14 cellular contexts compared by ENCODE assay signal in genomic region chr19:46878613-46879375, GRCh38. TPM values are rescaled to one million over a fixed set of nuclear protein-coding genes. Genes with fewer than 3 reads are reported as not detected.
DNase-seq lines count a peak whose midpoint lies in the region; ATAC-seq and TF ChIP-seq lines count a peak whose summit lies in the region.
"Had no signal": no experiment of that assay in that cellular context is flagged by ENCODE, and none has a peak within 500 bp of the region (broad histone marks: within the 10 kb centered on the region; RNA-seq: fewer than 3 reads in every experiment).

No MANE protein-coding gene starts in this region.

- H3K36me3 Mint-ChIP-seq in mesothelial cell of epicardium = peaks cover 9% of the 10 kb centered on the region

- no peak overlapping the region for H3K4me3 Mint-ChIP-seq in mesothelial cell of epicardium
- H3K4me3 Mint-ChIP-seq: activated CD4-positive, alpha-beta T cell treated with anti-CD3 and anti-CD28 coated beads, Interleukin-2, amount 10 ng/mL, durations not matched to agents 7 days and 5 days had no signal

- H2AFZ ChIP-seq in mammary epithelial cell (ENCODE audit: low read depth, low read length) = no peak overlapping the region

- CTCF ChIA-PET in mammary epithelial cell (lab: Charles Lee; ENCODE audit: low non-redundant PET) = no interaction called here

- no peaks in the 10 kb centered on the region for H3K9me3 Mint-ChIP-seq in mesothelial cell of epicardium
- H3K9me3 Mint-ChIP-seq: activated CD4-positive, alpha-beta T cell treated with anti-CD3 and anti-CD28 coated beads, Interleukin-2, amount 10 ng/mL, durations not matched to agents 7 days and 5 days had no signal

- in situ Hi-C loops in mammary epithelial cell (cut with MboI; ENCODE audit: low sequenced_read_pairs in 2 of 2) = no loop called here

- no peak overlapping the region for H3K27ac ChIP-seq in mammary epithelial cell (ENCODE audit: insufficient read depth, low read depth, low read length)
- H3K27ac ChIP-seq: heart right ventricle had no signal

- no peaks in the 10 kb centered on the region for H3K36me3 ChIP-seq in mammary epithelial cell (ENCODE audit: insufficient read depth, low read length)

- no peak overlapping the region for H3K4me3 ChIP-seq in mammary epithelial cell (replicated peaks in 1 of 3; ENCODE audit: insufficient read depth in 1 of 3, low read depth in 2 of 3, low read length in 3 of 3)
- H3K4me3 ChIP-seq: heart right ventricle had no signal

- peaks cover 27% of the 10 kb centered on the region for H3K4me1 Mint-ChIP-seq in mesothelial cell of epicardium
- H3K4me1 Mint-ChIP-seq: activated CD4-positive, alpha-beta T cell treated with anti-CD3 and anti-CD28 coated beads, Interleukin-2, amount 10 ng/mL, durations not matched to agents 7 days and 5 days had no signal

- H3K27me3 Mint-ChIP-seq in mesothelial cell of epicardium (ENCODE audit: low read depth) = no peaks in the 10 kb centered on the region
- H3K27me3 Mint-ChIP-seq: activated CD4-positive, alpha-beta T cell treated with anti-CD3 and anti-CD28 coated beads, Interleukin-2, amount 10 ng/mL, durations not matched to agents 7 days and 5 days had no signal

- dilution Hi-C loops in mammary epithelial cell (cut with HindIII; ENCODE audit: low sequenced_read_pairs) = no loop called here

- H3K79me2 ChIP-seq in mammary epithelial cell (ENCODE audit: insufficient read depth, low read length) = peaks cover 77% of the 10 kb centered on the region

- intact Hi-C loops in mammary epithelial cell (cut with micrococcal nuclease) = loop anchor here (5.0 kb wide), 1 partner anchor 49 kb away; no protein-coding TSS in a partner anchor
- intact Hi-C loops in sciatic nerve (cut with DNase I) = no loop called here

- TF ChIP-seq CTCF in mammary epithelial cell (conservative IDR thresholded peaks at IDR 0.05 in 1 of 2, IDR thresholded peaks at IDR 0.05 in 1 of 2; ENCODE audit: extremely low read depth in 1 of 2, insufficient read depth in 1 of 2, low read depth in 1 of 2, low read length in 2 of 2) (no peak), mesothelial cell of epicardium (IDR thresholded peaks at IDR 0.05; ENCODE audit: unreplicated experiment) (no peak)

- H3K27ac Mint-ChIP-seq in mesothelial cell of epicardium = peak overlapping the region; percentile 47
- H3K27ac Mint-ChIP-seq: activated CD4-positive, alpha-beta T cell treated with anti-CD3 and anti-CD28 coated beads, Interleukin-2, amount 10 ng/mL, durations not matched to agents 7 days and 5 days had no signal

- H3K9ac ChIP-seq in mammary epithelial cell (ENCODE audit: insufficient read depth, low read length) = no peak overlapping the region

- DNase-seq in GM03348 (ENCODE audit: low spot score) (peak; percentile 13), M059J (ENCODE audit: low read depth) (peak; percentile 97), mammary epithelial cell (peak; percentile 64), mesothelial cell of epicardium (ENCODE audit: low spot score in 2 of 2, unreplicated experiment in 2 of 2) (no peak), NCI-H2029 (lab: John Stamatoyannopoulos, UW) (no peak), sciatic nerve (ENCODE audit: low spot score) (no peak), SW480 (ENCODE audit: low spot score) (no peak)
- DNase-seq: activated CD4-positive, alpha-beta T cell treated with anti-CD3 and anti-CD28 coated beads, Interleukin-2, amount 10 ng/mL, durations not matched to agents 7 days and 5 days; cerebellar nuclear complex; DMS79 treated with DMSO at 0.1 percent for 48 hours; heart right ventricle; NCI-H2081; SHP77 had no signal

- no peaks in the 10 kb centered on the region for H3K9me3 ChIP-seq in mammary epithelial cell (replicated peaks; ENCODE audit: insufficient read depth, low read length)
- H3K9me3 ChIP-seq: heart right ventricle had no signal

- no TSS peak for BruUV-seq in mammary epithelial cell (replicated peaks; lab: Mats Ljungman, UMichigan)

- 81% methylated on average over 8 of the region's 9 CpGs for WGBS in mammary epithelial cell (ENCODE audit: low coverage, missing lambda C conversion rate)

- H3K4me1 ChIP-seq in mammary epithelial cell (ENCODE audit: insufficient read depth, low read length) = peaks cover 36% of the 10 kb centered on the region

- H4K20me1 ChIP-seq in mammary epithelial cell (ENCODE audit: insufficient read depth, low read length) = no peaks in the 10 kb centered on the region

- H3K27me3 ChIP-seq in mammary epithelial cell (ENCODE audit: insufficient read depth, low read length) = no peaks in the 10 kb centered on the region
- H3K27me3 ChIP-seq: heart right ventricle had no signal

- H3K4me2 ChIP-seq in mammary epithelial cell (ENCODE audit: insufficient read depth, low read depth, low read length) = no peak overlapping the region

- ATAC-seq in HG02852 (IDR thresholded peaks at IDR 0.05; ENCODE audit: unreplicated experiment) = no peak
- ATAC-seq in sciatic nerve = no peak

RNA-seq across cellular contexts. Expression of gene ARHGAP35, which starts 18.0 kb away (rescaled TPM):
- 18.7 and 43.2 TPM in 2 replicates for total RNA-seq in M059J (2014; rRNA removed; shearing (Covaris generic))
- total RNA-seq in mammary epithelial cell = 10 to 100 TPM; 45.7 to 45.8 TPM
- polyA plus RNA-seq in mammary epithelial cell = 18.1 TPM
- polyA minus RNA-seq in mammary epithelial cell = 75.1 TPM
- 74.9 to 77.9 TPM (median 77.4 TPM) in 3 replicates for total RNA-seq in mesothelial cell of epicardium
- total RNA-seq in sciatic nerve = 67.0 TPM

RNA-seq across cellular contexts. Expression of gene AP2S1, which starts 28.1 kb away (rescaled TPM):
- 365 and 428 TPM in 2 replicates for total RNA-seq in M059J (2014; rRNA removed; shearing (Covaris generic))
- total RNA-seq in mammary epithelial cell (100 to 1,000 TPM in 1 of 2 donors, 10 to 100 TPM in 1; 67.5 to 257 TPM), mesothelial cell of epicardium (97.5 to 109 TPM (median 107 TPM) in 3 replicates), sciatic nerve (59.7 TPM)
- polyA plus RNA-seq in mammary epithelial cell = 295 TPM
- 220 TPM for polyA minus RNA-seq in mammary epithelial cell

Comparison
In these comparisons a context has a peak if more than half of its experiments do, and no peak if none do; other contexts are left out.
1. DNase-seq: peak in GM03348 (single experiment), M059J (single experiment) and mammary epithelial cell (single experiment); none in mesothelial cell of epicardium (0 of 2), NCI-H2029 (single experiment), sciatic nerve (single experiment) and SW480 (single experiment).